ENCODE assay signal across 22 cellular contexts in genomic region chr21:33539612-33540011, GRCh38. TPM values are rescaled to one million over a fixed set of nuclear protein-coding genes. Genes with fewer than 3 reads are reported as not detected.
A peak's percentile ranks its signal among the peaks of the same experiment; 100 is the strongest.
DNase-seq lines count a peak whose midpoint lies in the region; ATAC-seq and TF ChIP-seq lines count a peak whose summit lies in the region.
"Had no signal": no experiment of that assay in that cellular context is flagged by ENCODE, and none has a peak within 500 bp of the region (broad histone marks: within the 10 kb centered on the region; RNA-seq: fewer than 3 reads in every experiment).

No MANE protein-coding gene starts in this region.

- H2AK5ac ChIP-seq in trophoblast cell (ENCODE audit: low read length), result no peak overlapping the region

- H3K9me2 ChIP-seq in OCI-LY7 (ENCODE audit: insufficient read depth, low read length), result no peaks in the 10 kb centered on the region

- H3K23ac ChIP-seq in trophoblast cell (ENCODE audit: low read length), result no peak overlapping the region

- no peak overlapping the region for H3K27ac Mint-ChIP-seq in activated T-cell treated with anti-CD3 and anti-CD28 coated beads, Interleukin-2, amount 50 U/mL, for 24 hours
- H3K27ac Mint-ChIP-seq in endodermal cell, result no peak overlapping the region

- H4K12ac ChIP-seq in trophoblast cell (ENCODE audit: low read depth, low read length), result no peak overlapping the region

- no peaks in the 10 kb centered on the region for H3K9me3 Mint-ChIP-seq in activated T-cell treated with anti-CD3 and anti-CD28 coated beads, Interleukin-2, amount 50 U/mL, for 24 hours
- H3K9me3 Mint-ChIP-seq in endodermal cell, result no peaks in the 10 kb centered on the region
- H3K9me3 Mint-ChIP-seq: activated naive CD4-positive, alpha-beta T cell treated with anti-CD3 and anti-CD28 coated beads for 36 hours; H9; memory B cell; naive thymus-derived CD8-positive, alpha-beta T cell had no signal

- H3K27me3 Mint-ChIP-seq in activated T-cell treated with anti-CD3 and anti-CD28 coated beads, Interleukin-2, amount 50 U/mL, for 24 hours, result no peaks in the 10 kb centered on the region
- H3K27me3 Mint-ChIP-seq in endodermal cell (ENCODE audit: insufficient read depth), result no peaks in the 10 kb centered on the region
- H3K27me3 Mint-ChIP-seq: CD4-positive, alpha-beta memory T cell; memory B cell had no signal

- H4K91ac ChIP-seq in trophoblast cell (ENCODE audit: low read depth, low read length), result no peak overlapping the region

- H2AFZ ChIP-seq in OCI-LY7 (ENCODE audit: low read length) (no peak overlapping the region), trophoblast cell (ENCODE audit: insufficient read depth, low read length, poor library complexity) (no peak overlapping the region)

- H3K4me1 ChIP-seq in OCI-LY7 (ENCODE audit: insufficient read depth, low read length, poor library complexity, severe bottlenecking), result peaks cover 14% of the 10 kb centered on the region
- H3K4me1 ChIP-seq in endodermal cell (ENCODE audit: control insufficient read depth, insufficient read depth, low read length), result no peaks in the 10 kb centered on the region
- peaks cover 0 to 4% of the 10 kb centered on the region in 2 experiments for H3K4me1 ChIP-seq in trophoblast cell (ENCODE audit: control insufficient read depth in 1 of 2, insufficient read depth in 2 of 2, low read length in 2 of 2)

- no TSS peak for BruUV-seq in OCI-LY7 (replicated peaks; lab: Mats Ljungman, UMichigan)

- peak overlapping the region; percentile 43 for H3K4ac ChIP-seq in trophoblast cell (ENCODE audit: low read depth, low read length)

- H2BK5ac ChIP-seq in trophoblast cell (ENCODE audit: low read depth, low read length, poor library complexity), result no peak overlapping the region

- H3K79me2 ChIP-seq in OCI-LY7 (ENCODE audit: insufficient read depth, low read depth, low read length) (peaks cover 83% of the 10 kb centered on the region), trophoblast cell (ENCODE audit: control insufficient read depth, insufficient read depth, low read length, poor library complexity) (peaks cover 8% of the 10 kb centered on the region)

- H3K79me1 ChIP-seq in trophoblast cell (ENCODE audit: low read length), result peaks cover 10% of the 10 kb centered on the region

- H3K4me3 ChIP-seq in OCI-LY7 (ENCODE audit: low read depth, low read length, poor library complexity, severe bottlenecking), result peak overlapping the region; percentile 99
- peak overlapping the region; percentile 97 for H3K4me3 ChIP-seq in endodermal cell (ENCODE audit: low read length)
- no peak overlapping the region for H3K4me3 ChIP-seq in trophoblast cell (ENCODE audit: low read depth, low read length)
- H3K4me3 ChIP-seq: heart left ventricle, SJCRH30 had no signal

- H2BK120ac ChIP-seq in trophoblast cell (ENCODE audit: insufficient read depth, low read length, poor library complexity), result no peak overlapping the region

- CTCF ChIA-PET in OCI-LY7 (lab: Charles Lee; ENCODE audit: unreplicated experiment), result no interaction called here

- H3K36me3 ChIP-seq in OCI-LY7 (ENCODE audit: insufficient read depth, low read length) (peaks cover 75% of the 10 kb centered on the region), endodermal cell (ENCODE audit: control insufficient read depth, insufficient read depth, low read length) (peaks cover 45% of the 10 kb centered on the region), trophoblast cell (ENCODE audit: control insufficient read depth in 1 of 2, insufficient read depth in 2 of 2, low read length in 2 of 2) (peaks cover 7 to 11% of the 10 kb centered on the region in 2 experiments)

- H3K14ac ChIP-seq in trophoblast cell (ENCODE audit: low read length), result no peak overlapping the region

- POLR2A ChIA-PET in OCI-LY7 (lab: Charles Lee), result interaction anchor here (0.7 kb wide), 1 partner anchor 104 kb away, joined by 3 read pairs; no protein-coding TSS in a partner anchor

- H3K9me3 ChIP-seq in OCI-LY7 (ENCODE audit: low read length) (peaks cover 5% of the 10 kb centered on the region; the same call in 1 of the 2 replicates), endodermal cell (ENCODE audit: control insufficient read depth, low read length) (peaks cover 10% of the 10 kb centered on the region), trophoblast cell (ENCODE audit: insufficient read depth, low read depth, low read length) (no peaks in the 10 kb centered on the region)
- H3K9me3 ChIP-seq: heart left ventricle, SJCRH30 had no signal

- H3K4me2 ChIP-seq in OCI-LY7 (ENCODE audit: low read length), result peak overlapping the region; percentile 79
- H3K4me2 ChIP-seq in trophoblast cell (ENCODE audit: low read length), result no peak overlapping the region

- no peak overlapping the region for H3K27ac ChIP-seq in OCI-LY7 (ENCODE audit: low read depth, low read length, poor library complexity, severe bottlenecking)
- H3K27ac ChIP-seq in endodermal cell (ENCODE audit: low read depth, low read length), result no peak overlapping the region
- no peak overlapping the region for H3K27ac ChIP-seq in trophoblast cell (ENCODE audit: low read depth, low read length)
- H3K27ac ChIP-seq: SJCRH30 had no signal

- ATAC-seq in HG02798 (IDR thresholded peaks at IDR 0.05; ENCODE audit: poor library complexity, unreplicated experiment), result no peak
- ATAC-seq in GM19467 (IDR thresholded peaks at IDR 0.05; ENCODE audit: unreplicated experiment), result no peak
- ATAC-seq: esophagus mucosa; heart left ventricle; naive thymus-derived CD8-positive, alpha-beta T cell had no signal

- H3K27me3 ChIP-seq in endodermal cell (ENCODE audit: control insufficient read depth, insufficient read depth, low read length, poor library complexity, severe bottlenecking) (no peaks in the 10 kb centered on the region), trophoblast cell (ENCODE audit: insufficient read depth, low read length) (no peaks in the 10 kb centered on the region)
- H3K27me3 ChIP-seq: heart left ventricle, SJCRH30 had no signal

- intact Hi-C loops in OCI-LY7 (cut with micrococcal nuclease; ENCODE audit: unreplicated experiment), result loop anchor here (5.0 kb wide), 3 partner anchors 47 to 927 kb away; partner anchors contain the start of genes CFAP298 and DNAJC28

- H3K18ac ChIP-seq in trophoblast cell (ENCODE audit: low read length), result no peak overlapping the region

- no peak overlapping the region for H4K8ac ChIP-seq in trophoblast cell (ENCODE audit: low read depth, low read length)

- H3K4me3 Mint-ChIP-seq in activated T-cell treated with anti-CD3 and anti-CD28 coated beads, Interleukin-2, amount 50 U/mL, for 24 hours, result peak overlapping the region; percentile 96
- H3K4me3 Mint-ChIP-seq in endodermal cell, result no peak overlapping the region

- peaks cover 95% of the 10 kb centered on the region for H3K36me3 Mint-ChIP-seq in activated T-cell treated with anti-CD3 and anti-CD28 coated beads, Interleukin-2, amount 50 U/mL, for 24 hours (ENCODE audit: low read depth)
- peaks cover 43% of the 10 kb centered on the region for H3K36me3 Mint-ChIP-seq in endodermal cell (ENCODE audit: low read depth)

- peaks cover 33% of the 10 kb centered on the region for H3K4me1 Mint-ChIP-seq in activated T-cell treated with anti-CD3 and anti-CD28 coated beads, Interleukin-2, amount 50 U/mL, for 24 hours (ENCODE audit: low read depth)
- H3K4me1 Mint-ChIP-seq in endodermal cell, result peaks cover 8% of the 10 kb centered on the region

- H3K9ac ChIP-seq in endodermal cell (ENCODE audit: extremely low read depth, low read length, poor library complexity, severe bottlenecking), result no peak overlapping the region
- no peak overlapping the region for H3K9ac ChIP-seq in trophoblast cell (ENCODE audit: low read length)

- DNase-seq in activated T-cell treated with anti-CD3 and anti-CD28 coated beads, Interleukin-2, amount 50 U/mL, for 24 hours, result no peak
- no peak for DNase-seq in activated T-cell treated with anti-CD3 and anti-CD28 coated beads, Interleukin-2, amount 50 U/mL, for 1 hour
- DNase-seq in OCI-LY7 (ENCODE audit: low spot score) (no peak), endodermal cell (no peak), trophoblast cell (peak; percentile 24 to 65), NCI-H2107 (lab: John Stamatoyannopoulos, UW) (no peak)
- DNase-seq: activated CD4-positive, CD25-positive, alpha-beta regulatory T cell treated with anti-CD3 and anti-CD28 coated beads, Interleukin-2, amount 50 U/mL, for 72 hours; activated CD8-positive, alpha-beta memory T cell treated with anti-CD3 and anti-CD28 coated beads, Interleukin-2, amount 50 U/mL, for 4 hours; activated naive CD4-positive, alpha-beta T cell treated with anti-CD3 and anti-CD28 coated beads for 36 hours; CD4-positive, alpha-beta memory T cell; H9; heart left ventricle; naive thymus-derived CD8-positive, alpha-beta T cell; NCI-H146; NCI-H226; SJCRH30; stimulated activated CD4-positive, alpha-beta T cell treated with anti-CD3 and anti-CD28 coated beads, Interleukin-15, amount 100 ng/mL, for 24 hours; stimulated activated naive CD4-positive, alpha-beta T cell had no signal

- no peak overlapping the region for H2BK12ac ChIP-seq in trophoblast cell (ENCODE audit: low read length)

- TF ChIP-seq CTCF in OCI-LY7 (conservative IDR thresholded peaks at IDR 0.05; ENCODE audit: low read length) (no peak), endodermal cell (conservative IDR thresholded peaks at IDR 0.05) (no peak)

- WGBS in endodermal cell (ENCODE audit: insufficient coverage in 1 of 2, insufficient read length in 1 of 2), 2 experiments, result 94 to 95% methylated on average over 3 to 4 of the region's 4 CpGs
- no CpG with 5 or more reads among the region's 4 CpGs for WGBS in trophoblast cell (ENCODE audit: extremely low coverage, insufficient coverage, insufficient read length)

- H4K20me1 ChIP-seq in OCI-LY7 (ENCODE audit: insufficient read depth, low read length), result peaks cover 12% of the 10 kb centered on the region

RNA-seq across cellular contexts. Expression of gene GART, which starts 2.3 kb away (rescaled TPM):
- total RNA-seq in OCI-LY7 (2014; rRNA removed; shearing (Covaris generic)), result 104 and 112 TPM in 2 replicates
- 179 and 198 TPM in 2 replicates for total RNA-seq in OCI-LY7 (2022)
- 100 to 1,000 TPM; 125 to 150 TPM for total RNA-seq in endodermal cell
- 89.5 TPM for polyA plus RNA-seq in endodermal cell (2013, experiment 1 of 2)
- 76.3 TPM for polyA plus RNA-seq in endodermal cell (2013, experiment 2 of 2)
- 56.6 and 56.7 TPM in 2 replicates for polyA plus RNA-seq in trophoblast cell (2013)

RNA-seq across cellular contexts. Expression of gene SON, which starts 3.2 kb away (rescaled TPM):
- 243 and 335 TPM in 2 replicates for total RNA-seq in OCI-LY7 (2014; rRNA removed; shearing (Covaris generic))
- 337 and 352 TPM in 2 replicates for total RNA-seq in OCI-LY7 (2022)
- total RNA-seq in endodermal cell, result 100 to 1,000 TPM; 283 to 337 TPM
- 178 TPM for polyA plus RNA-seq in endodermal cell (2013, experiment 1 of 2)
- 172 TPM for polyA plus RNA-seq in endodermal cell (2013, experiment 2 of 2)
- polyA plus RNA-seq in trophoblast cell (2013), result 138 and 139 TPM in 2 replicates

RNA-seq across cellular contexts. Expression of gene DNAJC28, which starts 48.1 kb away (rescaled TPM):
- total RNA-seq in OCI-LY7 (2014; rRNA removed; shearing (Covaris generic)), result 0.44 and 1.3 TPM in 2 replicates
- total RNA-seq in OCI-LY7 (2022), result 0.95 and 1.1 TPM in 2 replicates
- 1 to 10 TPM; 3.9 to 5.8 TPM for total RNA-seq in endodermal cell
- polyA plus RNA-seq in endodermal cell (2013, experiment 1 of 2), result 3.0 TPM
- polyA plus RNA-seq in endodermal cell (2013, experiment 2 of 2), result 3.1 TPM
- polyA plus RNA-seq in trophoblast cell (2013), result 2.4 and 2.5 TPM in 2 replicates

RNA-seq across cellular contexts. Expression of gene DONSON, which starts 48.9 kb away (rescaled TPM):
- total RNA-seq in OCI-LY7 (2014; rRNA removed; shearing (Covaris generic)), result 35.8 and 48.4 TPM in 2 replicates
- total RNA-seq in OCI-LY7 (2022) (41.3 and 53.4 TPM in 2 replicates), endodermal cell (10 to 100 TPM; 26.2 to 41.9 TPM)
- 39.1 TPM for polyA plus RNA-seq in endodermal cell (2013, experiment 1 of 2)
- 38.6 TPM for polyA plus RNA-seq in endodermal cell (2013, experiment 2 of 2)
- polyA plus RNA-seq in trophoblast cell (2013), result 34.0 and 34.1 TPM in 2 replicates

RNA-seq across cellular contexts. Expression of gene TMEM50B, which starts 59.8 kb away (rescaled TPM):
- total RNA-seq in OCI-LY7 (2014; rRNA removed; shearing (Covaris generic)), result 18.9 and 30.3 TPM in 2 replicates
- total RNA-seq in OCI-LY7 (2022), result 24.4 and 25.0 TPM in 2 replicates
- total RNA-seq in endodermal cell, result 10 to 100 TPM; 35.8 to 57.2 TPM
- polyA plus RNA-seq in endodermal cell (2013, experiment 1 of 2), result 32.3 TPM
- 32.3 TPM for polyA plus RNA-seq in endodermal cell (2013, experiment 2 of 2)
- polyA plus RNA-seq in trophoblast cell (2013), result 14.9 TPM in 2 replicates

Comparison
In these comparisons a context has a peak if more than half of its experiments do, and no peak if none do; other contexts are left out.
1. DNase-seq: peak in trophoblast cell (2 of 2); none in activated T-cell treated with anti-CD3 and anti-CD28 coated beads, Interleukin-2, amount 50 U/mL, for 24 hours (single experiment), activated T-cell treated with anti-CD3 and anti-CD28 coated beads, Interleukin-2, amount 50 U/mL, for 1 hour (single experiment), OCI-LY7 (single experiment), endodermal cell (single experiment) and NCI-H2107 (single experiment).